ENCODE assay signal across 1 cellular context in genomic region chr7:16471933-16472332, GRCh38.
TF ChIP-seq lines count a peak whose summit lies in the region.

No MANE protein-coding gene starts in this region.

TF ChIP-seq in HCT116, 20 proteins besides CTCF, POLR2A, EP300 and RAD21 (continued from another document):
- no peak for TF ChIP-seq ATF3 (IDR thresholded peaks at IDR 0.05)
TF ChIP-seq in HCT116: peak in this region for 0.
